Comparison of ENCODE assay signal across 16 cellular contexts in genomic region chr14:61638595-61639391, GRCh38. TPM values are rescaled to one million over a fixed set of nuclear protein-coding genes. Genes with fewer than 3 reads are reported as not detected.
DNase-seq lines count a peak whose midpoint lies in the region; ATAC-seq and TF ChIP-seq lines count a peak whose summit lies in the region.
"Had no signal": no experiment of that assay in that cellular context is flagged by ENCODE, and none has a peak within 500 bp of the region (broad histone marks: within the 10 kb centered on the region; RNA-seq: fewer than 3 reads in every experiment).

No MANE protein-coding gene starts in this region.

- H3K4me3 ChIP-seq in HEK293 (ENCODE audit: low read depth, low read length): no peak overlapping the region
- H3K4me3 ChIP-seq in PC-3 (ENCODE audit: low read length): 0 out of 2 replicates have a peak overlapping the region, but pooled peaks have one; percentile 3
- no peak overlapping the region for H3K4me3 ChIP-seq in transverse colon
- H3K4me3 ChIP-seq: GM23338, MG63 had no signal

- no peak overlapping the region for H2AFZ ChIP-seq in PC-3 (ENCODE audit: low read length)
- H2AFZ ChIP-seq: GM23338 had no signal

- in situ Hi-C loops in transverse colon (cut with MboI; ENCODE audit: low pct_ligation_motif_present in 1 of 4, low pct_unique_long_range_greater_than_20kb in 1 of 4, low sequenced_read_pairs in 3 of 4): no loop called here

- H3K4me1 ChIP-seq in HEK293 (ENCODE audit: control insufficient read depth, insufficient read depth, low read length) (no peaks in the 10 kb centered on the region), PC-3 (ENCODE audit: insufficient read depth, low read length) (peaks cover 36% of the 10 kb centered on the region), transverse colon (peaks cover 0 to 49% (median 8%) of the 10 kb centered on the region in 4 donors)

- H3K4me3 Mint-ChIP-seq in stimulated activated naive B cell treated with anti-CD40 and anti-IgM and Interleukin-4, amounts not matched to agents 10 μg/mL and 1 μg/mL and 100 μg/mL, for 72 hours: no peak overlapping the region
- H3K4me3 Mint-ChIP-seq in activated CD4-positive, alpha-beta T cell treated with anti-CD3 and anti-CD28 coated beads, Interleukin-2, amount 10 ng/mL, durations not matched to agents 24 days and 14 days: no peak overlapping the region
- H3K4me3 Mint-ChIP-seq: CD4-positive, CD25-positive, alpha-beta regulatory T cell; GM23338 had no signal

- H3K9ac ChIP-seq in PC-3 (ENCODE audit: low read length): peak overlapping the region; percentile 33

- H3K36me3 ChIP-seq in HEK293 (ENCODE audit: control insufficient read depth in 2 of 2, insufficient read depth in 1 of 2, low read length in 2 of 2): no peaks in the 10 kb centered on the region
- H3K36me3 ChIP-seq in PC-3 (ENCODE audit: low read depth, low read length): no peaks in the 10 kb centered on the region
- no peaks in the 10 kb centered on the region for H3K36me3 ChIP-seq in transverse colon
- H3K36me3 ChIP-seq: MG63 had no signal

- H3K79me2 ChIP-seq in PC-3 (ENCODE audit: low read length): no peaks in the 10 kb centered on the region

- H3K9me3 Mint-ChIP-seq in stimulated activated naive B cell treated with anti-CD40 and anti-IgM and Interleukin-4, amounts not matched to agents 10 μg/mL and 1 μg/mL and 100 μg/mL, for 72 hours: peaks cover 0 to 1% of the 10 kb centered on the region in 2 donors
- peaks cover 14% of the 10 kb centered on the region for H3K9me3 Mint-ChIP-seq in activated CD4-positive, alpha-beta T cell treated with anti-CD3 and anti-CD28 coated beads, Interleukin-2, amount 10 ng/mL, durations not matched to agents 24 days and 14 days
- H3K9me3 Mint-ChIP-seq: GM23338 had no signal

- ATAC-seq in PC-3: peak; percentile 90
- no peak for ATAC-seq in stimulated activated naive B cell treated with anti-CD40 and anti-IgM and Interleukin-4, amounts not matched to agents 10 μg/mL and 1 μg/mL and 100 μg/mL, for 72 hours (replicated peaks)
- ATAC-seq in GM18870 (IDR thresholded peaks at IDR 0.05; ENCODE audit: unreplicated experiment): no peak
- ATAC-seq: GM23338 had no signal

- BruUV-seq in PC-3 (replicated peaks; lab: Mats Ljungman, UMichigan): no TSS peak

- peak; percentile 92 for DNase-seq in PC-3
- peak; percentile 36 for DNase-seq in fibroblast of the conjunctiva (ENCODE audit: low read depth)
- peak; percentile 22 for DNase-seq in transverse colon
- no peak for DNase-seq in stimulated activated naive B cell treated with anti-CD40 and anti-IgM and Interleukin-4, amounts not matched to agents 10 μg/mL and 1 μg/mL and 100 μg/mL, for 72 hours
- no peak for DNase-seq in activated CD4-positive, alpha-beta T cell treated with anti-CD3 and anti-CD28 coated beads, Interleukin-2, amount 10 ng/mL, durations not matched to agents 24 days and 14 days
- DNase-seq: Calu3; CD4-positive, CD25-positive, alpha-beta regulatory T cell; KG1; MG63; NCI-H1105 treated with DMSO at 0.1 percent for 48 hours; NCI-H1694 treated with DMSO at 0.1 percent for 48 hours; NCI-H526 treated with DMSO at 0.1 percent for 48 hours; NK-92 treated with Interleukin-12 subunit alpha and Interleukin-12 subunit beta, amount 100 ng/mL, for 24 hours had no signal

- no peaks in the 10 kb centered on the region for H3K36me3 Mint-ChIP-seq in stimulated activated naive B cell treated with anti-CD40 and anti-IgM and Interleukin-4, amounts not matched to agents 10 μg/mL and 1 μg/mL and 100 μg/mL, for 72 hours
- peaks cover 2% of the 10 kb centered on the region for H3K36me3 Mint-ChIP-seq in activated CD4-positive, alpha-beta T cell treated with anti-CD3 and anti-CD28 coated beads, Interleukin-2, amount 10 ng/mL, durations not matched to agents 24 days and 14 days (ENCODE audit: low read depth)
- H3K36me3 Mint-ChIP-seq: CD4-positive, CD25-positive, alpha-beta regulatory T cell had no signal

- peak; percentile 93 for TF ChIP-seq EP300 in transverse colon (IDR thresholded peaks at IDR 0.05; ENCODE audit: low read depth)

- no peaks in the 10 kb centered on the region for H3K27me3 Mint-ChIP-seq in stimulated activated naive B cell treated with anti-CD40 and anti-IgM and Interleukin-4, amounts not matched to agents 10 μg/mL and 1 μg/mL and 100 μg/mL, for 72 hours
- no peaks in the 10 kb centered on the region for H3K27me3 Mint-ChIP-seq in activated CD4-positive, alpha-beta T cell treated with anti-CD3 and anti-CD28 coated beads, Interleukin-2, amount 10 ng/mL, durations not matched to agents 24 days and 14 days
- H3K27me3 Mint-ChIP-seq: CD4-positive, CD25-positive, alpha-beta regulatory T cell had no signal

- peak overlapping the region; percentile 47 for H3K4me2 ChIP-seq in PC-3 (ENCODE audit: low read length)
- H3K4me2 ChIP-seq: GM23338 had no signal

- H3K27ac ChIP-seq in HEK293 (ENCODE audit: extremely low read depth, low read depth, low read length) (no peak overlapping the region), PC-3 (ENCODE audit: low read length) (peak overlapping the region; percentile 75), transverse colon (peak overlapping the region; percentile 67 to 75 (median 70))

- H3K9me2 ChIP-seq in PC-3 (replicated peaks; ENCODE audit: low read length): no peaks in the 10 kb centered on the region

- no peak for TF ChIP-seq POLR2A in transverse colon (IDR thresholded peaks at IDR 0.05)

- peaks cover 27 to 57% of the 10 kb centered on the region in 2 donors for H3K4me1 Mint-ChIP-seq in stimulated activated naive B cell treated with anti-CD40 and anti-IgM and Interleukin-4, amounts not matched to agents 10 μg/mL and 1 μg/mL and 100 μg/mL, for 72 hours
- peaks cover 15% of the 10 kb centered on the region for H3K4me1 Mint-ChIP-seq in activated CD4-positive, alpha-beta T cell treated with anti-CD3 and anti-CD28 coated beads, Interleukin-2, amount 10 ng/mL, durations not matched to agents 24 days and 14 days
- H3K4me1 Mint-ChIP-seq: GM23338 had no signal

- H3K27ac Mint-ChIP-seq in stimulated activated naive B cell treated with anti-CD40 and anti-IgM and Interleukin-4, amounts not matched to agents 10 μg/mL and 1 μg/mL and 100 μg/mL, for 72 hours: no peak overlapping the region
- no peak overlapping the region for H3K27ac Mint-ChIP-seq in activated CD4-positive, alpha-beta T cell treated with anti-CD3 and anti-CD28 coated beads, Interleukin-2, amount 10 ng/mL, durations not matched to agents 24 days and 14 days
- H3K27ac Mint-ChIP-seq: CD4-positive, CD25-positive, alpha-beta regulatory T cell; GM23338 had no signal

- 45 to 46% methylated on average over 11 to 12 of the region's 12 CpGs for WGBS in transverse colon (ENCODE audit: low coverage in 1 of 2), 2 donors

- H3F3A ChIP-seq in PC-3 (ENCODE audit: low read length, unreplicated experiment): peaks cover 7% of the 10 kb centered on the region

- no peaks in the 10 kb centered on the region for H3K9me3 ChIP-seq in HEK293 (ENCODE audit: control insufficient read depth, insufficient read depth, low read depth, low read length)
- no peaks in the 10 kb centered on the region for H3K9me3 ChIP-seq in PC-3 (ENCODE audit: low read length)
- no peaks in the 10 kb centered on the region for H3K9me3 ChIP-seq in transverse colon
- H3K9me3 ChIP-seq: MG63 had no signal

- intact Hi-C loops in PC-3 (cut with micrococcal nuclease) (loop anchor here (1.0 to 10.0 kb wide), 4 partner anchors 9 to 344 kb away; no protein-coding TSS in a partner anchor), transverse colon (cut with DNase I; ENCODE audit: low total_unique reads) (no loop called here)
- intact Hi-C loops in activated CD4-positive, alpha-beta T cell treated with anti-CD3 and anti-CD28 coated beads, Interleukin-2, amount 10 ng/mL, durations not matched to agents 24 days and 14 days (cut with micrococcal nuclease): no loop called here

- CTCF ChIA-PET in HEK293 (lab: Yijun Ruan, JAX): no interaction called here
- CTCF ChIA-PET in PC-3 (lab: Charles Lee): interaction anchor here (0.6 to 1.0 kb wide), 3 partner anchors 76 to 108 kb away, joined by 3 read pairs; no protein-coding TSS in a partner anchor

- POLR2A ChIA-PET in HEK293 (lab: Yijun Ruan, JAX): no interaction called here
- POLR2A ChIA-PET in PC-3 (lab: Charles Lee; ENCODE audit: unreplicated experiment): interaction anchor here (0.6 to 1.0 kb wide), 3 partner anchors 9 to 77 kb away, joined by 3 to 6 read pairs (median 3); no protein-coding TSS in a partner anchor

- TF ChIP-seq CTCF in HEK293 (tag by site-specific recombination; IDR thresholded peaks at IDR 0.05) (no peak), PC-3 (conservative IDR thresholded peaks at IDR 0.05; ENCODE audit: low read depth, low read length) (no peak), transverse colon (IDR thresholded peaks at IDR 0.05) (no peak)

- H3K27me3 ChIP-seq in PC-3 (ENCODE audit: low read length) (no peaks in the 10 kb centered on the region), transverse colon (no peaks in the 10 kb centered on the region)
- H3K27me3 ChIP-seq: MG63 had no signal

- no peaks in the 10 kb centered on the region for H4K20me1 ChIP-seq in PC-3 (ENCODE audit: low read length)

TF ChIP-seq in HEK293, 187 proteins besides CTCF, POLR2A, EP300 and RAD21 (continues in another document):
- TF ChIP-seq BCL11A (tag by site-specific recombination; IDR thresholded peaks at IDR 0.05; ENCODE audit: low read depth) (peak; percentile 48; the same call in 1 of the 2 replicates), ZNF148 (tag by site-specific recombination; IDR thresholded peaks at IDR 0.05; ENCODE audit: borderline replicate concordance) (no peak), ZNF600 (tag by site-specific recombination; IDR thresholded peaks at IDR 0.05) (no peak)

RNA-seq across cellular contexts. Expression of gene HIF1A, which starts 56.5 kb away (rescaled TPM):
- total RNA-seq in PC-3 (2014; rRNA removed) (266 and 319 TPM in 2 replicates), transverse colon (100 to 1,000 TPM in 2 of 4 donors, 10 to 100 TPM in 2; 27.9 to 103 (median 76.1) TPM)
- total RNA-seq in activated CD4-positive, alpha-beta T cell treated with anti-CD3 and anti-CD28 coated beads, Interleukin-2, amount 10 ng/mL, durations not matched to agents 24 days and 14 days: 175 and 181 TPM in 2 replicates

Comparison
In these comparisons a context has a peak if more than half of its experiments do, and no peak if none do; other contexts are left out.
1. DNase-seq: peak in PC-3 (single experiment), fibroblast of the conjunctiva (single experiment) and transverse colon (single experiment); none in stimulated activated naive B cell treated with anti-CD40 and anti-IgM and Interleukin-4, amounts not matched to agents 10 μg/mL and 1 μg/mL and 100 μg/mL, for 72 hours (single experiment) and activated CD4-positive, alpha-beta T cell treated with anti-CD3 and anti-CD28 coated beads, Interleukin-2, amount 10 ng/mL, durations not matched to agents 24 days and 14 days (single experiment).